ENCODE assay signal across 1 cellular context in genomic region chr6:36759177-36759757, GRCh38.
TF ChIP-seq lines count a peak whose summit lies in the region.

No MANE protein-coding gene starts in this region.

TF ChIP-seq in HepG2, 621 proteins besides CTCF, POLR2A, EP300 and RAD21 (continued from another document and continues in another):
- TF ChIP-seq ZNF329 (CRISPR knock-in tag; IDR thresholded peaks at IDR 0.05; ENCODE audit: low read depth) (no peak), KMT2B (CRISPR knock-in tag; IDR thresholded peaks at IDR 0.05) (no peak), FOXC1 (CRISPR knock-in tag; IDR thresholded peaks at IDR 0.05; ENCODE audit: borderline replicate concordance) (no peak), ZNF639 (CRISPR knock-in tag; conservative IDR thresholded peaks at IDR 0.05) (no peak), IRF2 (CRISPR knock-in tag; IDR thresholded peaks at IDR 0.05) (0 out of 2 replicates have a peak, but pooled peaks have one; percentile 38), AGO1 (IDR thresholded peaks at IDR 0.05; ENCODE audit: low read depth, low read length, poor library complexity, severe bottlenecking) (no peak), PPARG (CRISPR knock-in tag; conservative IDR thresholded peaks at IDR 0.05) (no peak), REPIN1 (CRISPR knock-in tag; IDR thresholded peaks at IDR 0.05; ENCODE audit: borderline replicate concordance, low read depth) (no peak), ZNF687 (CRISPR knock-in tag; IDR thresholded peaks at IDR 0.05) (peak; percentile 45; the same call in 1 of the 2 replicates), FUBP1 (CRISPR knock-in tag; IDR thresholded peaks at IDR 0.05; ENCODE audit: borderline replicate concordance) (no peak), MXI1 (IDR thresholded peaks at IDR 0.05; ENCODE audit: borderline replicate concordance, low read depth, low read length) (0 out of 3 replicates have a peak, but pooled peaks have one; percentile 31), THAP9 (CRISPR knock-in tag; IDR thresholded peaks at IDR 0.05; ENCODE audit: borderline replicate concordance) (no peak), KLF12 (CRISPR knock-in tag; IDR thresholded peaks at IDR 0.05; ENCODE audit: borderline replicate concordance) (no peak), MTF1 (CRISPR knock-in tag; IDR thresholded peaks at IDR 0.05) (no peak), ZNF136 (CRISPR knock-in tag; IDR thresholded peaks at IDR 0.05; ENCODE audit: low read depth) (no peak), MAFK (conservative IDR thresholded peaks at IDR 0.05 in 1 of 2, IDR thresholded peaks at IDR 0.05 in 1 of 2; ENCODE audit: low read length in 2 of 2) (no peak), ATF7-NPFF (CRISPR knock-in tag; IDR thresholded peaks at IDR 0.05; ENCODE audit: low read depth) (no peak), CREM (IDR thresholded peaks at IDR 0.05) (no peak), CREM (CRISPR knock-in tag; IDR thresholded peaks at IDR 0.05) (no peak), SCMH1 (CRISPR knock-in tag; IDR thresholded peaks at IDR 0.05; ENCODE audit: borderline replicate concordance) (no peak), ZNF75D (CRISPR knock-in tag; IDR thresholded peaks at IDR 0.05; ENCODE audit: borderline replicate concordance) (no peak), ATF4 (CRISPR knock-in tag; IDR thresholded peaks at IDR 0.05) (no peak), MAZ (IDR thresholded peaks at IDR 0.05; ENCODE audit: borderline replicate concordance, low read depth, low read length) (peak; percentile 80; the same call in 1 of the 2 replicates), MAZ (CRISPR knock-in tag; IDR thresholded peaks at IDR 0.05; ENCODE audit: low read depth) (no peak), ZNF234 (CRISPR knock-in tag; conservative IDR thresholded peaks at IDR 0.05) (no peak), SALL1 (CRISPR knock-in tag; IDR thresholded peaks at IDR 0.05) (peak; percentile 32; the same call in 1 of the 2 replicates), ZNF790 (CRISPR knock-in tag; IDR thresholded peaks at IDR 0.05; ENCODE audit: borderline replicate concordance) (no peak), YEATS4 (CRISPR knock-in tag; IDR thresholded peaks at IDR 0.05; ENCODE audit: borderline replicate concordance) (no peak), IKZF5 (CRISPR knock-in tag; IDR thresholded peaks at IDR 0.05) (0 out of 2 replicates have a peak, but pooled peaks have one; percentile 40), ZNF746 (CRISPR knock-in tag; IDR thresholded peaks at IDR 0.05) (no peak), HDAC6 (IDR thresholded peaks at IDR 0.05; ENCODE audit: low read depth, low read length) (no peak), KLF11 (CRISPR knock-in tag; IDR thresholded peaks at IDR 0.05) (no peak), ZNF263 (CRISPR knock-in tag; IDR thresholded peaks at IDR 0.05) (no peak), HMGXB4 (CRISPR knock-in tag; IDR thresholded peaks at IDR 0.05; ENCODE audit: borderline replicate concordance in 1 of 2, low read depth in 1 of 2) (0 out of 4 replicates have a peak, but pooled peaks of 1 of the 2 experiments have one; percentile 28), STAG1 (CRISPR knock-in tag; IDR thresholded peaks at IDR 0.05) (peak; percentile 95), SAP130 (CRISPR knock-in tag; IDR thresholded peaks at IDR 0.05; ENCODE audit: low read depth) (peak; percentile 25; the same call in 1 of the 2 replicates), ZNF577 (CRISPR knock-in tag; IDR thresholded peaks at IDR 0.05; ENCODE audit: borderline replicate concordance, low read depth) (no peak), FOXJ3 (CRISPR knock-in tag; IDR thresholded peaks at IDR 0.05; ENCODE audit: borderline replicate concordance) (no peak), NBN (conservative IDR thresholded peaks at IDR 0.05) (no peak), FOXK1 (CRISPR knock-in tag; IDR thresholded peaks at IDR 0.05; ENCODE audit: borderline replicate concordance, low read depth) (peak; percentile 38; the same call in 1 of the 2 replicates), ZNF788 (CRISPR knock-in tag; IDR thresholded peaks at IDR 0.05; ENCODE audit: borderline replicate concordance) (0 out of 2 replicates have a peak, but pooled peaks have one; percentile 3), NRL (CRISPR knock-in tag; IDR thresholded peaks at IDR 0.05; ENCODE audit: borderline replicate concordance) (no peak), KAT8 (CRISPR knock-in tag; IDR thresholded peaks at IDR 0.05) (no peak), TOPORS (CRISPR knock-in tag; IDR thresholded peaks at IDR 0.05) (no peak), BCLAF1 (IDR thresholded peaks at IDR 0.05) (no peak), SIN3A (IDR thresholded peaks at IDR 0.05; ENCODE audit: borderline replicate concordance, low read depth, low read length) (no peak), ONECUT2 (CRISPR knock-in tag; IDR thresholded peaks at IDR 0.05) (no peak), FOXO1 (CRISPR knock-in tag; IDR thresholded peaks at IDR 0.05) (0 out of 2 replicates have a peak, but pooled peaks have one; percentile 11), XRCC5 (optimal IDR thresholded peaks at IDR 0.05; ENCODE audit: low read length) (peak; percentile 97), RFX1 (IDR thresholded peaks at IDR 0.05) (no peak), THAP11 (CRISPR knock-in tag; IDR thresholded peaks at IDR 0.05) (0 out of 2 replicates have a peak, but pooled peaks have one; percentile 16)
